ENCODE assay signal across 21 cellular contexts in genomic region chr5:9222054-9222738, GRCh38.
"Had no signal": no experiment of that assay in that cellular context is flagged by ENCODE, and none has a peak within 500 bp of the region (broad histone marks: within the 10 kb centered on the region; RNA-seq: fewer than 3 reads in every experiment).

No MANE protein-coding gene starts in this region.

- H2AFZ ChIP-seq: hepatocyte had no signal

- H3K79me2 ChIP-seq: hepatocyte had no signal

- H3K27ac Mint-ChIP-seq: activated CD4-positive, alpha-beta memory T cell treated with anti-CD3 and anti-CD28 coated beads, Interleukin-2, amount 10 ng/mL, durations not matched to agents 7 days and 5 days; activated CD4-positive, alpha-beta T cell treated with anti-CD3 and anti-CD28 coated beads for 36 hours; activated naive CD4-positive, alpha-beta T cell treated with anti-CD3 and anti-CD28 coated beads, Interleukin-2, amount 50 U/mL, for 72 hours; naive thymus-derived CD4-positive, alpha-beta T cell had no signal

- H3K4me1 Mint-ChIP-seq: activated CD4-positive, alpha-beta memory T cell treated with anti-CD3 and anti-CD28 coated beads, Interleukin-2, amount 10 ng/mL, durations not matched to agents 7 days and 5 days; activated CD4-positive, alpha-beta T cell treated with anti-CD3 and anti-CD28 coated beads for 36 hours; naive thymus-derived CD4-positive, alpha-beta T cell had no signal

- H3K27ac ChIP-seq: cardiac muscle cell, hepatocyte, right atrium auricular region, skin epidermis, tibial nerve, uterus had no signal

- H3K9me3 Mint-ChIP-seq: activated T-cell treated with anti-CD3 and anti-CD28 coated beads, Interleukin-2, amount 50 U/mL, for 4 hours had no signal

- H3K9me3 ChIP-seq: right atrium auricular region, tibial nerve, uterus had no signal

- H3K4me3 ChIP-seq: cardiac muscle cell, hepatocyte, right atrium auricular region, skin epidermis, tibial nerve, uterus had no signal

- H3K27me3 ChIP-seq: cardiac muscle cell, hepatocyte, right atrium auricular region, tibial nerve, uterus had no signal

- H3K27me3 Mint-ChIP-seq: activated CD4-positive, alpha-beta memory T cell treated with anti-CD3 and anti-CD28 coated beads, Interleukin-2, amount 10 ng/mL, durations not matched to agents 7 days and 5 days; activated CD4-positive, alpha-beta T cell treated with anti-CD3 and anti-CD28 coated beads for 36 hours had no signal

- H3K36me3 Mint-ChIP-seq: activated naive CD4-positive, alpha-beta T cell treated with anti-CD3 and anti-CD28 coated beads, Interleukin-2, amount 50 U/mL, for 72 hours; naive thymus-derived CD4-positive, alpha-beta T cell had no signal

- DNase-seq: activated CD4-positive, alpha-beta memory T cell treated with anti-CD3 and anti-CD28 coated beads, Interleukin-2, amount 10 ng/mL, durations not matched to agents 7 days and 5 days; activated CD4-positive, alpha-beta T cell treated with anti-CD3 and anti-CD28 coated beads for 36 hours; activated effector memory CD4-positive, alpha-beta T cell treated with Interleukin-2 at 50 U/mL for 16 hours; activated T-cell treated with anti-CD3 and anti-CD28 coated beads, Interleukin-2, amount 50 U/mL, for 4 hours; naive thymus-derived CD4-positive, alpha-beta T cell; nucleus accumbens; stimulated activated CD4-positive, alpha-beta T cell treated with anti-CD3 and anti-CD28 coated beads, Interleukin-15, amount 100 ng/mL, for 24 hours; stimulated activated CD4-positive, alpha-beta T cell treated with anti-CD3 and anti-CD28 coated beads, Interleukin-4, amount 100 ng/mL, for 1 hour; stimulated activated naive CD4-positive, alpha-beta T cell; substantia nigra; T-helper 1 cell; T1000; uterus had no signal

- H3K4me1 ChIP-seq: right atrium auricular region, tibial nerve, uterus had no signal

- H3K4me3 Mint-ChIP-seq: activated CD4-positive, alpha-beta memory T cell treated with anti-CD3 and anti-CD28 coated beads, Interleukin-2, amount 10 ng/mL, durations not matched to agents 7 days and 5 days; activated CD4-positive, alpha-beta T cell treated with anti-CD3 and anti-CD28 coated beads for 36 hours; activated T-cell treated with anti-CD3 and anti-CD28 coated beads, Interleukin-2, amount 50 U/mL, for 4 hours; naive thymus-derived CD4-positive, alpha-beta T cell had no signal

- ATAC-seq: activated CD4-positive, alpha-beta T cell treated with anti-CD3 and anti-CD28 coated beads for 36 hours; activated naive CD4-positive, alpha-beta T cell treated with anti-CD3 and anti-CD28 coated beads, Interleukin-2, amount 50 U/mL, for 72 hours; activated T-cell treated with anti-CD3 and anti-CD28 coated beads, Interleukin-2, amount 50 U/mL, for 4 hours; esophagus mucosa; left lobe of liver; naive thymus-derived CD4-positive, alpha-beta T cell had no signal

- H3K36me3 ChIP-seq: cardiac muscle cell, right atrium auricular region, tibial nerve, uterus had no signal

- H3K4me2 ChIP-seq: hepatocyte had no signal
